In genomic region chr1:107529511-107530149, GRCh38 we compare ENCODE assay signal across 8 cellular contexts.
DNase-seq lines count a peak whose midpoint lies in the region; ATAC-seq and TF ChIP-seq lines count a peak whose summit lies in the region.

No MANE protein-coding gene starts in this region.

- H3K4me1 ChIP-seq in NT2/D1 (ENCODE audit: insufficient read depth, insufficient read length) (no peaks in the 10 kb centered on the region), lower lobe of right lung (no peaks in the 10 kb centered on the region)

- no peaks in the 10 kb centered on the region for H3K27me3 ChIP-seq in NT2/D1 (ENCODE audit: insufficient read depth, insufficient read length)
- no peaks in the 10 kb centered on the region for H3K27me3 ChIP-seq in lower lobe of right lung (ENCODE audit: low read depth)

- no peak overlapping the region for H3K27ac ChIP-seq in lower lobe of right lung

- DNase-seq in stimulated activated CD4-positive, alpha-beta T cell treated with anti-CD3 and anti-CD28 coated beads, Interleukin-15, amount 100 ng/mL, for 24 hours: peak; percentile 10
- DNase-seq in stimulated activated CD4-positive, alpha-beta T cell treated with anti-CD3 and anti-CD28 coated beads, Interleukin-4, amount 100 ng/mL, for 1 hour: no peak
- DNase-seq in HT1080 (ENCODE audit: low read depth): peak; percentile 46
- DNase-seq in NT2/D1 (ENCODE audit: low read depth, low spot score): peak; percentile 55
- DNase-seq in cerebellum (ENCODE audit: low spot score): peak; percentile 51
- DNase-seq in lower lobe of right lung: no peak
- DNase-seq in stimulated activated CD4-positive, alpha-beta T cell treated with anti-CD3 and anti-CD28 coated beads, Interleukin-4, amount 100 ng/mL, for 4 hours: no peak

- no peaks in the 10 kb centered on the region for H3K36me3 ChIP-seq in NT2/D1 (ENCODE audit: insufficient read depth, insufficient read length, low read length)
- H3K36me3 ChIP-seq in lower lobe of right lung: no peaks in the 10 kb centered on the region

- intact Hi-C loops in lower lobe of right lung (cut with DNase I): no loop called here

- peak; percentile 75 for TF ChIP-seq CTCF in lower lobe of right lung (IDR thresholded peaks at IDR 0.05)

- ATAC-seq in GM21737 (IDR thresholded peaks at IDR 0.05; ENCODE audit: unreplicated experiment) (peak; percentile 92), lower lobe of right lung (peak; percentile 68 to 75)

- H3K9me3 ChIP-seq in NT2/D1 (ENCODE audit: insufficient read depth, low read length) (no peaks in the 10 kb centered on the region), lower lobe of right lung (no peaks in the 10 kb centered on the region)

- no peak overlapping the region for H3K9ac ChIP-seq in NT2/D1 (ENCODE audit: insufficient read length, low read depth)

- no peak overlapping the region for H3K4me3 ChIP-seq in NT2/D1 (ENCODE audit: insufficient read length, low read depth)
- no peak overlapping the region for H3K4me3 ChIP-seq in lower lobe of right lung

Comparison
In these comparisons a context has a peak if more than half of its experiments do, and no peak if none do; other contexts are left out.
1. DNase-seq: peak in stimulated activated CD4-positive, alpha-beta T cell treated with anti-CD3 and anti-CD28 coated beads, Interleukin-15, amount 100 ng/mL, for 24 hours (single experiment), HT1080 (single experiment), NT2/D1 (single experiment) and cerebellum (single experiment); none in stimulated activated CD4-positive, alpha-beta T cell treated with anti-CD3 and anti-CD28 coated beads, Interleukin-4, amount 100 ng/mL, for 1 hour (single experiment), lower lobe of right lung (single experiment) and stimulated activated CD4-positive, alpha-beta T cell treated with anti-CD3 and anti-CD28 coated beads, Interleukin-4, amount 100 ng/mL, for 4 hours (0 of 2).